ENCODE assay signal across 9 cellular contexts in the genomic region with DNA sequence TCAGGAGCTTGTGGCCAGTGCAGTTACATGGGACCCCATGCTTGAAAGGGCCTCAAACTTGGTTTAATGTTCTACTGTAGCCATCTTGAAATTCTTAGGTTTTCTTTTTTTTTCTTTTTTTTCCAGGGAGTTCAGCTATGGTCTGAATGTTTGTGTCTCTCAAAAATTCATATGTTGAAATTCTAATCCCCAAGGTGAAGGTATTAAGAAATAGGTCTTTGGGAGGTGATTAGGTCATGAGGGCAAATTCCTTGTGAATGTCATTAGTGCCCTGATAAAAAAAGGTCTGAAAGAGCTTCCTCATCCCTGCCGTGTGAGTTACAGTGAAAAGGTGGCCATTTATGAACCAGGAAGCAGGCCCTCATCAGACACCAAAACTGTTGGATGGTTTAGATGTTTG.
"Had no signal": no experiment of that assay in that cellular context is flagged by ENCODE, and none has a peak within 500 bp of the region (broad histone marks: within the 10 kb centered on the region; RNA-seq: fewer than 3 reads in every experiment).

No MANE protein-coding gene starts in this region.

- DNase-seq: GM23248, GOT3, H7, H9, HCEC 1CT, HFFc6 had no signal

- H3K9me3 ChIP-seq: HAP-1 had no signal

- H3K36me3 ChIP-seq: HAP-1 had no signal

- H3K27ac ChIP-seq: GM23248 had no signal

- H3K4me1 ChIP-seq: HAP-1 had no signal

- ATAC-seq: GM23338, HCT116 had no signal

- H3K4me3 ChIP-seq: GM23248, GM23338, HAP-1 had no signal
